8 cellular contexts compared by ENCODE assay signal in genomic region chr4:57109847-57110634, GRCh38. TPM values are rescaled to one million over a fixed set of nuclear protein-coding genes. Genes with fewer than 3 reads are reported as not detected.
A peak's percentile ranks its signal among the peaks of the same experiment; 100 is the strongest.
DNase-seq lines count a peak whose midpoint lies in the region; ATAC-seq and TF ChIP-seq lines count a peak whose summit lies in the region.

Gene IGFBP7 (minus strand): TSS chr4:57110385. CDS start chr4:57110351, 34 bp downstream.

- CTCF ChIA-PET in activated CD4-positive, alpha-beta memory T cell treated with anti-CD3 and anti-CD28 coated beads for 36 hours (lab: Charles Lee): interaction anchor here (0.9 kb wide), 1 partner anchor 54 kb away, joined by 5 read pairs; no protein-coding TSS in a partner anchor

- no peak for TF ChIP-seq CTCF in fibroblast of pulmonary artery (IDR thresholded peaks at IDR 0.05; ENCODE audit: low read length, missing control alignments)

- DNase-seq in stimulated activated CD4-positive, alpha-beta T cell treated with anti-CD3 and anti-CD28 coated beads, Interleukin-15, amount 100 ng/mL, for 24 hours: peak; percentile 9
- DNase-seq in stimulated activated CD4-positive, alpha-beta T cell treated with anti-CD3 and anti-CD28 coated beads, Interleukin-4, amount 100 ng/mL, for 24 hours: no peak
- peak; percentile 11 for DNase-seq in activated CD4-positive, alpha-beta memory T cell treated with anti-CD3 and anti-CD28 coated beads for 36 hours
- DNase-seq in fibroblast of pulmonary artery (ENCODE audit: low read depth) (peak; percentile 67), naive B cell (peak; percentile 1)

- H3K4me1 Mint-ChIP-seq in activated CD4-positive, alpha-beta memory T cell treated with anti-CD3 and anti-CD28 coated beads for 36 hours (ENCODE audit: low read depth): peaks cover 8% of the 10 kb centered on the region
- peaks cover 18 to 29% (median 22%) of the 10 kb centered on the region in 3 donors for H3K4me1 Mint-ChIP-seq in naive B cell

- peak within 1 kb of the TSS; percentile 65 for H3K4me3 ChIP-seq in fibroblast of pulmonary artery (replicated peaks; ENCODE audit: low read depth, low read length)

- H3K27ac Mint-ChIP-seq in activated CD4-positive, alpha-beta memory T cell treated with anti-CD3 and anti-CD28 coated beads for 36 hours: no peak within 1 kb of the TSS
- peak within 1 kb of the TSS; percentile 2 to 80 (median 51) for H3K27ac Mint-ChIP-seq in naive B cell

- ATAC-seq in HG03442 (IDR thresholded peaks at IDR 0.05; ENCODE audit: unreplicated experiment) (peak; percentile 33), naive B cell (ENCODE audit: low read depth in 2 of 2) (peak; percentile 37 to 52), HG02840 (IDR thresholded peaks at IDR 0.05; ENCODE audit: low FRiP score, unreplicated experiment) (no peak), HG02973 (IDR thresholded peaks at IDR 0.05; ENCODE audit: unreplicated experiment) (no peak)

- intact Hi-C loops in activated CD4-positive, alpha-beta memory T cell treated with anti-CD3 and anti-CD28 coated beads for 36 hours (cut with micrococcal nuclease): no loop called here

- H3K27me3 Mint-ChIP-seq in activated CD4-positive, alpha-beta memory T cell treated with anti-CD3 and anti-CD28 coated beads for 36 hours: peaks cover 61% of the 10 kb centered on the region
- H3K27me3 Mint-ChIP-seq in naive B cell: peaks cover 22 to 33% (median 27%) of the 10 kb centered on the region in 3 donors

- POLR2A ChIA-PET in activated CD4-positive, alpha-beta memory T cell treated with anti-CD3 and anti-CD28 coated beads for 36 hours (lab: Charles Lee): no interaction called here

- no peaks in the 10 kb centered on the region for H3K9me3 Mint-ChIP-seq in activated CD4-positive, alpha-beta memory T cell treated with anti-CD3 and anti-CD28 coated beads for 36 hours
- H3K9me3 Mint-ChIP-seq in naive B cell: peaks cover 0 to 2% (median 0%) of the 10 kb centered on the region in 7 donors

- no peaks in the 10 kb centered on the region for H3K36me3 Mint-ChIP-seq in activated CD4-positive, alpha-beta memory T cell treated with anti-CD3 and anti-CD28 coated beads for 36 hours
- H3K36me3 Mint-ChIP-seq in naive B cell: peaks cover 0 to 7% of the 10 kb centered on the region in 2 donors

- peak within 1 kb of the TSS; percentile 61 for H3K4me3 Mint-ChIP-seq in activated CD4-positive, alpha-beta memory T cell treated with anti-CD3 and anti-CD28 coated beads for 36 hours
- peak within 1 kb of the TSS; percentile 90 to 99 (median 95) for H3K4me3 Mint-ChIP-seq in naive B cell

RNA-seq across cellular contexts. Expression of gene IGFBP7, which starts in this region (rescaled TPM):
- total RNA-seq in activated CD4-positive, alpha-beta memory T cell treated with anti-CD3 and anti-CD28 coated beads for 36 hours: not detected
- polyA plus RNA-seq in naive B cell (ENCODE audit: low read depth in 6 of 6): 1 to 10 TPM in 1 of 6 donors, under 1 TPM in 2, not detected in 3; 0.24 to 1.1 (median 0.86) TPM

Comparison
In these comparisons a context has a peak if more than half of its experiments do, and no peak if none do; other contexts are left out.
1. Peak in DNase-seq in activated CD4-positive, alpha-beta memory T cell treated with anti-CD3 and anti-CD28 coated beads for 36 hours; RNA of the gene not detected or under 1 TPM.
2. ATAC-seq: peak in HG03442 (single experiment) and naive B cell (2 of 2); none in HG02840 (single experiment) and HG02973 (single experiment).